In the genomic region with DNA sequence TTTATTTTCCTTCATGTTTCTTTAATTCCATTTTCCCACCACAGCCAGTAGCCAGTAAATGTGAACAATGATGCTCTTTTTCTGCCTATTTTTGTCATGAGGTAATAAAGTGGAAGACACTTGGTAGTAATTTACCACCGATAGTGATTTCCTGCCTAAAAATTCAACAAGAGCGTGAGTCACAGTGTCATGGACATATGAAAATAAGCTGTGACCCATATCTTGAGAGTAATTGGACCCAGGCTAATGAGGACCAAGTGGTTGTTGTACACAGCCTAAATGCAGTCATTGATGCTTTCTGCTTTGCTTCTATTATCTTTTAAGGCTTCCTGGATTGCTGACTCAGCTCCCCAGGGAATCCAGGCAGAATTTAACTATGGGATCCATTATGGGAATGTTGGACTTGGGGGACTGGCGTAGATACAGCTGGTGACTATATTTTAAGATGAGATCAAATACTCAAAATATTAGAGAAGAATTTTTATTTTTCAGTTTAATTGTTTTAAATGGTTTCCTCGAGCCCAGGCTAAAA, we compare ENCODE assay signal across 13 cellular contexts.
"Had no signal": no experiment of that assay in that cellular context is flagged by ENCODE, and none has a peak within 500 bp of the region (broad histone marks: within the 10 kb centered on the region; RNA-seq: fewer than 3 reads in every experiment).

No MANE protein-coding gene starts in this region.

- H3K27me3 ChIP-seq: colonic mucosa, gastrocnemius medialis, hepatocyte had no signal

- DNase-seq: activated CD4-positive, alpha-beta T cell treated with anti-CD3 and anti-CD28 coated beads, Interleukin-2, amount 50 U/mL, for 4 hours; activated CD4-positive, CD25-positive, alpha-beta regulatory T cell treated with anti-CD3 and anti-CD28 coated beads, Interleukin-2, amount 50 U/mL, for 72 hours; activated CD8-positive, alpha-beta memory T cell treated with anti-CD3 and anti-CD28 coated beads, Interleukin-2, amount 10 ng/mL, durations not matched to agents 7 days and 5 days; activated naive CD8-positive, alpha-beta T cell treated with anti-CD3 and anti-CD28 coated beads, Interleukin-2, amount 10 ng/mL, durations not matched to agents 7 days and 5 days; activated T-cell treated with anti-CD3 and anti-CD28 coated beads, Interleukin-2, amount 50 U/mL, for 72 hours; aorta; colonic mucosa; gastrocnemius medialis; stimulated activated CD4-positive, alpha-beta T cell treated with anti-CD3 and anti-CD28 coated beads, Interleukin-4, amount 100 ng/mL, for 24 hours had no signal

- H3K27ac Mint-ChIP-seq: activated CD8-positive, alpha-beta memory T cell treated with anti-CD3 and anti-CD28 coated beads, Interleukin-2, amount 10 ng/mL, durations not matched to agents 7 days and 5 days; activated naive CD8-positive, alpha-beta T cell treated with anti-CD3 and anti-CD28 coated beads, Interleukin-2, amount 10 ng/mL, durations not matched to agents 7 days and 5 days; activated T-cell treated with anti-CD3 and anti-CD28 coated beads, Interleukin-2, amount 50 U/mL, for 72 hours; stimulated activated naive CD8-positive, alpha-beta T cell treated with anti-CD3 and anti-CD28 coated beads, Interleukin-15, Interleukin-2, amounts not matched to agents 100 ng/mL and 50 ng/mL, for 24 hours had no signal

- H3K9me3 ChIP-seq: colonic mucosa, gastrocnemius medialis, thoracic aorta had no signal

- H3K36me3 Mint-ChIP-seq: activated CD8-positive, alpha-beta memory T cell treated with anti-CD3 and anti-CD28 coated beads, Interleukin-2, amount 10 ng/mL, durations not matched to agents 7 days and 5 days; activated naive CD8-positive, alpha-beta T cell treated with anti-CD3 and anti-CD28 coated beads, Interleukin-2, amount 10 ng/mL, durations not matched to agents 7 days and 5 days had no signal

- ATAC-seq: activated CD8-positive, alpha-beta memory T cell treated with anti-CD3 and anti-CD28 coated beads, Interleukin-2, amount 10 ng/mL, durations not matched to agents 7 days and 5 days; activated T-cell treated with anti-CD3 and anti-CD28 coated beads, Interleukin-2, amount 50 U/mL, for 72 hours; gastrocnemius medialis had no signal

- H3K27me3 Mint-ChIP-seq: activated CD8-positive, alpha-beta memory T cell treated with anti-CD3 and anti-CD28 coated beads, Interleukin-2, amount 10 ng/mL, durations not matched to agents 7 days and 5 days; stimulated activated naive CD8-positive, alpha-beta T cell treated with anti-CD3 and anti-CD28 coated beads, Interleukin-15, Interleukin-2, amounts not matched to agents 100 ng/mL and 50 ng/mL, for 24 hours had no signal

- H3K36me3 ChIP-seq: colonic mucosa, gastrocnemius medialis, thoracic aorta had no signal

- H3K9me3 Mint-ChIP-seq: activated T-cell treated with anti-CD3 and anti-CD28 coated beads, Interleukin-2, amount 50 U/mL, for 72 hours; stimulated activated naive CD8-positive, alpha-beta T cell treated with anti-CD3 and anti-CD28 coated beads, Interleukin-15, Interleukin-2, amounts not matched to agents 100 ng/mL and 50 ng/mL, for 24 hours had no signal

- H3K27ac ChIP-seq: colonic mucosa, gastrocnemius medialis, hepatocyte, thoracic aorta had no signal

- H3K4me1 Mint-ChIP-seq: activated CD8-positive, alpha-beta memory T cell treated with anti-CD3 and anti-CD28 coated beads, Interleukin-2, amount 10 ng/mL, durations not matched to agents 7 days and 5 days; activated naive CD8-positive, alpha-beta T cell treated with anti-CD3 and anti-CD28 coated beads, Interleukin-2, amount 10 ng/mL, durations not matched to agents 7 days and 5 days; neural crest cell had no signal

- H3K4me3 Mint-ChIP-seq: activated CD8-positive, alpha-beta memory T cell treated with anti-CD3 and anti-CD28 coated beads, Interleukin-2, amount 10 ng/mL, durations not matched to agents 7 days and 5 days; activated naive CD8-positive, alpha-beta T cell treated with anti-CD3 and anti-CD28 coated beads, Interleukin-2, amount 10 ng/mL, durations not matched to agents 7 days and 5 days; activated T-cell treated with anti-CD3 and anti-CD28 coated beads, Interleukin-2, amount 50 U/mL, for 72 hours; neural crest cell; stimulated activated naive CD8-positive, alpha-beta T cell treated with anti-CD3 and anti-CD28 coated beads, Interleukin-15, Interleukin-2, amounts not matched to agents 100 ng/mL and 50 ng/mL, for 24 hours had no signal

- H3K4me3 ChIP-seq: colonic mucosa, gastrocnemius medialis, hepatocyte, thoracic aorta had no signal

- H3K4me1 ChIP-seq: colonic mucosa, gastrocnemius medialis had no signal
